2 cellular contexts compared by ENCODE assay signal in genomic region chr2:197873293-197873701, GRCh38.
TF ChIP-seq lines count a peak whose summit lies in the region.

No MANE protein-coding gene starts in this region.

TF ChIP-seq in A549, 52 proteins besides CTCF, POLR2A, EP300 and RAD21 (continued from another document):
- TF ChIP-seq, protein P1, sequence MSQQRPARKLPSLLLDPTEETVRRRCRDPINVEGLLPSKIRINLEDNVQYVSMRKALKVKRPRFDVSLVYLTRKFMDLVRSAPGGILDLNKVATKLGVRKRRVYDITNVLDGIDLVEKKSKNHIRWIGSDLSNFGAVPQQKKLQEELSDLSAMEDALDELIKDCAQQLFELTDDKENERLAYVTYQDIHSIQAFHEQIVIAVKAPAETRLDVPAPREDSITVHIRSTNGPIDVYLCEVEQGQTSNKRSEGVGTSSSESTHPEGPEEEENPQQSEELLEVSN (IDR thresholded peaks at IDR 0.05; ENCODE audit: borderline replicate concordance, low read depth): no peak
- TF ChIP-seq CBX8 (IDR thresholded peaks at IDR 0.05): no peak

TF ChIP-seq in GM12878, 131 proteins besides CTCF, POLR2A, EP300 and RAD21 (continued from another document):
- TF ChIP-seq BCLAF1 (IDR thresholded peaks at IDR 0.05) (no peak), MTA3 (IDR thresholded peaks at IDR 0.05; ENCODE audit: borderline replicate concordance, low read length) (no peak), MYB (IDR thresholded peaks at IDR 0.05; ENCODE audit: borderline replicate concordance, low read depth, low read length) (no peak), ZNF217 (IDR thresholded peaks at IDR 0.05) (no peak), CHD2 (IDR thresholded peaks at IDR 0.05; ENCODE audit: borderline replicate concordance, low read depth, low read length) (no peak)
